In genomic region chr19:44663996-44664395, GRCh38 we compare ENCODE assay signal across 23 cellular contexts. TPM values are rescaled to one million over a fixed set of nuclear protein-coding genes. Genes with fewer than 3 reads are reported as not detected.
A peak's percentile ranks its signal among the peaks of the same experiment; 100 is the strongest.
DNase-seq lines count a peak whose midpoint lies in the region; ATAC-seq, FAIRE-seq and TF ChIP-seq lines count a peak whose summit lies in the region.
"Had no signal": no experiment of that assay in that cellular context is flagged by ENCODE, and none has a peak within 500 bp of the region (broad histone marks: within the 10 kb centered on the region; RNA-seq: fewer than 3 reads in every experiment).

No MANE protein-coding gene starts in this region.

- H3K79me2 ChIP-seq in HCT116 (ENCODE audit: insufficient read depth, low read length), result no peaks in the 10 kb centered on the region

- no peaks in the 10 kb centered on the region for H3K36me3 Mint-ChIP-seq in activated CD8-positive, alpha-beta memory T cell treated with anti-CD3 and anti-CD28 coated beads, Interleukin-2, amount 10 ng/mL, durations not matched to agents 7 days and 5 days
- H3K36me3 Mint-ChIP-seq: CD4-positive, alpha-beta memory T cell; CD4-positive, CD25-positive, alpha-beta regulatory T cell; CD8-positive, alpha-beta memory T cell had no signal

- intact Hi-C loops in HCT116 (cut with micrococcal nuclease) (no loop called here), lower lobe of right lung (cut with DNase I) (no loop called here)

- WGBS in A549 (ENCODE audit: missing lambda C conversion rate), result 96% methylated on average over 5 of the region's 5 CpGs

- no peak overlapping the region for H3K9ac ChIP-seq in HCT116 (ENCODE audit: low read length)
- H3K9ac ChIP-seq: BLaER1 had no signal

- no peaks in the 10 kb centered on the region for H3K9me2 ChIP-seq in HCT116 (ENCODE audit: insufficient read depth)

- no peak for TF ChIP-seq EP300 in A549 (IDR thresholded peaks at IDR 0.05)

- RAD21 ChIA-PET in HCT116 (lab: Charles Lee; ENCODE audit: low non-redundant PET in 1 of 2, low total read pairs in 2 of 2, uncharacterized antibody in 2 of 2, unreplicated experiment in 2 of 2), result no interaction called here

- FAIRE-seq in A549 (lab: Jason Lieb, UNC), result no peak
- FAIRE-seq: D721Med, G401.6, GM12891 had no signal

- no peaks in the 10 kb centered on the region for H3K4me1 Mint-ChIP-seq in activated CD8-positive, alpha-beta memory T cell treated with anti-CD3 and anti-CD28 coated beads, Interleukin-2, amount 10 ng/mL, durations not matched to agents 7 days and 5 days
- H3K4me1 Mint-ChIP-seq: CD14-positive monocyte; CD4-positive, alpha-beta memory T cell; CD4-positive, CD25-positive, alpha-beta regulatory T cell; CD8-positive, alpha-beta memory T cell had no signal

- TF ChIP-seq CTCF in A549 (IDR thresholded peaks at IDR 0.05), result no peak
- TF ChIP-seq CTCF in HCT116 (IDR thresholded peaks at IDR 0.05 in 2 of 3, conservative IDR thresholded peaks at IDR 0.05 in 1 of 3; ENCODE audit: borderline replicate concordance in 1 of 3, insufficient read depth in 1 of 3, low read depth in 2 of 3, low read length in 2 of 3), result no peak
- no peak for TF ChIP-seq CTCF in lower lobe of right lung (IDR thresholded peaks at IDR 0.05)

- peaks cover 19% of the 10 kb centered on the region; the same call in 1 of the 3 replicates for H3K4me1 ChIP-seq in A549
- peaks cover 0 to 6% of the 10 kb centered on the region in 2 experiments; a peak in 1 of 4 replicates for H3K4me1 ChIP-seq in HCT116 (ENCODE audit: control insufficient read depth in 1 of 2, insufficient read depth in 2 of 2, low read length in 2 of 2)
- H3K4me1 ChIP-seq in lower lobe of right lung, result no peaks in the 10 kb centered on the region
- H3K4me1 ChIP-seq: BE2C, BLaER1 had no signal

- TF ChIP-seq RAD21 in A549 (conservative IDR thresholded peaks at IDR 0.05 in 1 of 2, IDR thresholded peaks at IDR 0.05 in 1 of 2) (no peak), HCT116 (IDR thresholded peaks at IDR 0.05; ENCODE audit: low read depth) (no peak)

- POLR2A ChIA-PET in A549 (lab: Yijun Ruan, JAX) (interaction anchor here (1.1 to 1.4 kb wide), 2 partner anchors 9 to 76 kb away, joined by 3 to 4 read pairs; no protein-coding TSS in a partner anchor), HCT116 (lab: Charles Lee) (no interaction called here)

- CTCF ChIA-PET in A549 (lab: Yijun Ruan, JAX), result interaction anchor here (1.0 to 13.8 kb wide), 13 partner anchors 11 to 182 kb away, joined by 3 to 180 read pairs (median 8); partner anchors contain the start of genes CEACAM19 and NECTIN2
- CTCF ChIA-PET in HCT116 (lab: Charles Lee), result interaction anchor here (1.5 to 2.6 kb wide), 4 partner anchors 9 to 107 kb away, joined by 5 to 8 read pairs (median 7); no protein-coding TSS in a partner anchor
- CTCF ChIA-PET in activated CD8-positive, alpha-beta memory T cell treated with anti-CD3 and anti-CD28 coated beads, Interleukin-2, amount 10 ng/mL, durations not matched to agents 7 days and 5 days (lab: Charles Lee), result interaction anchor here (1.7 to 2.0 kb wide), 3 partner anchors 10 to 107 kb away, joined by 5 to 8 read pairs (median 8); no protein-coding TSS in a partner anchor

- no peaks in the 10 kb centered on the region for H3K9me3 Mint-ChIP-seq in activated CD8-positive, alpha-beta memory T cell treated with anti-CD3 and anti-CD28 coated beads, Interleukin-2, amount 10 ng/mL, durations not matched to agents 7 days and 5 days (ENCODE audit: low read depth)
- H3K9me3 Mint-ChIP-seq: CD14-positive monocyte; CD4-positive, alpha-beta memory T cell; CD4-positive, CD25-positive, alpha-beta regulatory T cell; CD8-positive, alpha-beta memory T cell had no signal

- no peaks in the 10 kb centered on the region for H4K20me1 ChIP-seq in HCT116 (ENCODE audit: insufficient read depth)
- H4K20me1 ChIP-seq: BLaER1 had no signal

- H3K36me3 ChIP-seq in HCT116 (ENCODE audit: control insufficient read depth in 1 of 2, insufficient read depth in 2 of 2, low read length in 2 of 2) (peaks cover 27 to 38% of the 10 kb centered on the region in 2 experiments; a peak in 3 of 4 replicates), lower lobe of right lung (peaks cover 47% of the 10 kb centered on the region)

- H3K27ac Mint-ChIP-seq in activated CD8-positive, alpha-beta memory T cell treated with anti-CD3 and anti-CD28 coated beads, Interleukin-2, amount 10 ng/mL, durations not matched to agents 7 days and 5 days, result no peak overlapping the region
- H3K27ac Mint-ChIP-seq: CD4-positive, alpha-beta memory T cell; CD4-positive, CD25-positive, alpha-beta regulatory T cell; CD8-positive, alpha-beta memory T cell had no signal

- H3K27me3 ChIP-seq in HCT116 (ENCODE audit: insufficient read depth, low read length) (no peaks in the 10 kb centered on the region), lower lobe of right lung (ENCODE audit: low read depth) (no peaks in the 10 kb centered on the region)
- H3K27me3 ChIP-seq: BE2C, BLaER1 had no signal

- H3K9me3 ChIP-seq in A549, result no peaks in the 10 kb centered on the region
- H3K9me3 ChIP-seq in HCT116 (ENCODE audit: control insufficient read depth in 1 of 2, insufficient read depth in 1 of 2, low read depth in 1 of 2, low read length in 2 of 2), result no peaks in the 10 kb centered on the region
- H3K9me3 ChIP-seq in lower lobe of right lung, result no peaks in the 10 kb centered on the region
- H3K9me3 ChIP-seq: BE2C, BLaER1 had no signal

- H3K4me3 Mint-ChIP-seq in activated CD8-positive, alpha-beta memory T cell treated with anti-CD3 and anti-CD28 coated beads, Interleukin-2, amount 10 ng/mL, durations not matched to agents 7 days and 5 days, result no peak overlapping the region
- H3K4me3 Mint-ChIP-seq: CD14-positive monocyte; CD4-positive, alpha-beta memory T cell; CD4-positive, CD25-positive, alpha-beta regulatory T cell; CD8-positive, alpha-beta memory T cell had no signal

- DNase-seq in A549 (ENCODE audit: low read depth in 1 of 2, low spot score in 1 of 2), result no peak
- no peak for DNase-seq in HCT116 (ENCODE audit: low read depth, low spot score)
- peak; percentile 20 for DNase-seq in lower lobe of right lung
- no peak for DNase-seq in activated CD8-positive, alpha-beta memory T cell treated with anti-CD3 and anti-CD28 coated beads, Interleukin-2, amount 10 ng/mL, durations not matched to agents 7 days and 5 days
- DNase-seq: ACHN; BE2C; C1 segment of cervical spinal cord; CD4-positive, alpha-beta memory T cell; CD4-positive, CD25-positive, alpha-beta regulatory T cell; COR-L47; DMS79 treated with DMSO at 0.1 percent for 48 hours; GF-D8 had no signal

- BruUV-seq in HCT116 (replicated peaks; lab: Mats Ljungman, UMichigan), result no TSS peak

- no peak overlapping the region for H2AFZ ChIP-seq in HCT116 (ENCODE audit: low read depth, low read length, poor library complexity, severe bottlenecking)

- H3K27me3 Mint-ChIP-seq in activated CD8-positive, alpha-beta memory T cell treated with anti-CD3 and anti-CD28 coated beads, Interleukin-2, amount 10 ng/mL, durations not matched to agents 7 days and 5 days, result no peaks in the 10 kb centered on the region
- H3K27me3 Mint-ChIP-seq: CD4-positive, alpha-beta memory T cell; CD4-positive, CD25-positive, alpha-beta regulatory T cell had no signal

- H3K4me3 ChIP-seq in A549 (no peak overlapping the region), HCT116 (replicated peaks in 1 of 2; ENCODE audit: low read depth in 1 of 2, low read length in 2 of 2) (no peak overlapping the region), lower lobe of right lung (no peak overlapping the region)
- H3K4me3 ChIP-seq: BLaER1 had no signal

- no peak overlapping the region for H3K27ac ChIP-seq in A549
- H3K27ac ChIP-seq in HCT116 (ENCODE audit: low read depth, low read length), result no peak overlapping the region
- no peak overlapping the region for H3K27ac ChIP-seq in lower lobe of right lung
- H3K27ac ChIP-seq: BLaER1 had no signal

- H3K4me2 ChIP-seq in A549 (no peak overlapping the region), HCT116 (ENCODE audit: low read length) (no peak overlapping the region)
- H3K4me2 ChIP-seq: BLaER1 had no signal

- TF ChIP-seq POLR2A in A549 (IDR thresholded peaks at IDR 0.05; ENCODE audit: low read length) (no peak), HCT116 (IDR thresholded peaks at IDR 0.05; ENCODE audit: borderline replicate concordance, extremely low read depth, insufficient read depth, insufficient read length) (no peak)

- ATAC-seq in A549, result no peak
- no peak for ATAC-seq in HCT116
- ATAC-seq in lower lobe of right lung, result no peak
- ATAC-seq in activated CD8-positive, alpha-beta memory T cell treated with anti-CD3 and anti-CD28 coated beads, Interleukin-2, amount 10 ng/mL, durations not matched to agents 7 days and 5 days, result no peak
- no peak for ATAC-seq in HG03097 (IDR thresholded peaks at IDR 0.05; ENCODE audit: low FRiP score, unreplicated experiment)
- no peak for ATAC-seq in GM18873 (IDR thresholded peaks at IDR 0.05; ENCODE audit: low FRiP score, unreplicated experiment)

RNA-seq across cellular contexts. Expression of gene CEACAM19, which starts 7.3 kb away (rescaled TPM):
- polyA plus RNA-seq in A549 (2011; rRNA removed) (8.2 and 13.7 TPM in 2 replicates), A549 (2017; fragmentation: RNase III; extraction: RNeasy Plus Mini Kit Qiagen cat#74134 plus additional on column Dnase treatment) (7.2 to 10.3 TPM (median 9.7 TPM) in 3 replicates)
- 10.0 and 12.3 TPM in 2 replicates for polyA plus RNA-seq in A549 (2012; cell fraction: cytosol; rRNA removed)
- polyA plus RNA-seq in A549 (2012; cell fraction: nucleus; rRNA removed), result 75.3 and 87.9 TPM in 2 replicates
- 13.7 and 14.9 TPM in 2 replicates for polyA minus RNA-seq in A549 (2011; rRNA and poly(A)+ RNA removed)
- total RNA-seq in HCT116 (2021; ENCODE audit: unreplicated experiment) (4.0 TPM), lower lobe of right lung (7.7 TPM)
- 5.7 and 6.6 TPM in 2 replicates for polyA plus RNA-seq in HCT116 (2012)
- total RNA-seq in activated CD8-positive, alpha-beta memory T cell treated with anti-CD3 and anti-CD28 coated beads, Interleukin-2, amount 10 ng/mL, durations not matched to agents 7 days and 5 days, result under 1 TPM in 1 of 2 experiments, not detected in 1; 0.63 TPM
- total RNA-seq: A172; CD4-positive, CD25-positive, alpha-beta regulatory T cell had no signal
- polyA plus RNA-seq: CD14-positive monocyte; CD4-positive, alpha-beta memory T cell; CD4-positive, CD25-positive, alpha-beta regulatory T cell; CD8-positive, alpha-beta memory T cell had no signal

RNA-seq across cellular contexts. Expression of gene PVR, which starts 20.3 kb away (rescaled TPM):
- polyA plus RNA-seq in A549 (2011; rRNA removed), result 108 and 110 TPM in 2 replicates
- 103 and 142 TPM in 2 replicates for polyA plus RNA-seq in A549 (2012; cell fraction: cytosol; rRNA removed)
- polyA plus RNA-seq in A549 (2012; cell fraction: nucleus; rRNA removed), result 163 and 226 TPM in 2 replicates
- 86.2 to 98.1 TPM (median 90.3 TPM) in 3 replicates for polyA plus RNA-seq in A549 (2017; fragmentation: RNase III; extraction: RNeasy Plus Mini Kit Qiagen cat#74134 plus additional on column Dnase treatment)
- 145 and 164 TPM in 2 replicates for polyA minus RNA-seq in A549 (2011; rRNA and poly(A)+ RNA removed)
- total RNA-seq in HCT116 (2021; ENCODE audit: unreplicated experiment), result 62.0 TPM
- 73.6 and 73.8 TPM in 2 replicates for polyA plus RNA-seq in HCT116 (2012)
- total RNA-seq in lower lobe of right lung, result 35.0 TPM
- total RNA-seq in activated CD8-positive, alpha-beta memory T cell treated with anti-CD3 and anti-CD28 coated beads, Interleukin-2, amount 10 ng/mL, durations not matched to agents 7 days and 5 days, result 1 to 10 TPM; 2.4 to 7.8 TPM

RNA-seq across cellular contexts. Expression of gene CEACAM16, which starts 35.0 kb away (rescaled TPM):
- polyA plus RNA-seq in A549 (2011; rRNA removed) (not detected in 2 replicates), A549 (2017; fragmentation: RNase III; extraction: RNeasy Plus Mini Kit Qiagen cat#74134 plus additional on column Dnase treatment) (0.08 to 0.11 TPM in 2 of 3 replicates, not detected in the other)
- 0.03 TPM in 1 of 2 replicates, not detected in the other for polyA plus RNA-seq in A549 (2012; cell fraction: cytosol; rRNA removed)
- 0.34 and 0.50 TPM in 2 replicates for polyA plus RNA-seq in A549 (2012; cell fraction: nucleus; rRNA removed)
- 0.34 and 0.58 TPM in 2 replicates for polyA minus RNA-seq in A549 (2011; rRNA and poly(A)+ RNA removed)
- total RNA-seq in HCT116 (2021; ENCODE audit: unreplicated experiment) (not detected), lower lobe of right lung (not detected)
- not detected in 2 replicates for polyA plus RNA-seq in HCT116 (2012)
- total RNA-seq in activated CD8-positive, alpha-beta memory T cell treated with anti-CD3 and anti-CD28 coated beads, Interleukin-2, amount 10 ng/mL, durations not matched to agents 7 days and 5 days, result not detected
- total RNA-seq: A172; A673; CD4-positive, alpha-beta memory T cell; CD4-positive, CD25-positive, alpha-beta regulatory T cell; CD8-positive, alpha-beta memory T cell had no signal
- polyA plus RNA-seq: AG04450; CD14-positive monocyte; CD4-positive, alpha-beta memory T cell; CD4-positive, CD25-positive, alpha-beta regulatory T cell; CD8-positive, alpha-beta memory T cell had no signal

RNA-seq across cellular contexts. Expression of gene IGSF23, which starts 50.6 kb away (rescaled TPM):
- polyA plus RNA-seq in A549 (2011; rRNA removed), result 0.14 and 0.29 TPM in 2 replicates
- 0.29 TPM in 2 replicates for polyA plus RNA-seq in A549 (2012; cell fraction: cytosol; rRNA removed)
- 0.18 and 0.20 TPM in 2 replicates for polyA plus RNA-seq in A549 (2012; cell fraction: nucleus; rRNA removed)
- 0.35 to 0.45 TPM (median 0.42 TPM) in 3 replicates for polyA plus RNA-seq in A549 (2017; fragmentation: RNase III; extraction: RNeasy Plus Mini Kit Qiagen cat#74134 plus additional on column Dnase treatment)
- not detected in 2 replicates for polyA minus RNA-seq in A549 (2011; rRNA and poly(A)+ RNA removed)
- total RNA-seq in HCT116 (2021; ENCODE audit: unreplicated experiment), result not detected
- polyA plus RNA-seq in HCT116 (2012), result not detected in 2 replicates
- not detected for total RNA-seq in lower lobe of right lung
- not detected for total RNA-seq in activated CD8-positive, alpha-beta memory T cell treated with anti-CD3 and anti-CD28 coated beads, Interleukin-2, amount 10 ng/mL, durations not matched to agents 7 days and 5 days
- total RNA-seq: A172; A673; CD4-positive, alpha-beta memory T cell; CD4-positive, CD25-positive, alpha-beta regulatory T cell; CD8-positive, alpha-beta memory T cell had no signal
- polyA plus RNA-seq: CD4-positive, alpha-beta memory T cell; CD4-positive, CD25-positive, alpha-beta regulatory T cell; CD8-positive, alpha-beta memory T cell had no signal
